ENCODE assay signal across 31 cellular contexts in the genomic region with DNA sequence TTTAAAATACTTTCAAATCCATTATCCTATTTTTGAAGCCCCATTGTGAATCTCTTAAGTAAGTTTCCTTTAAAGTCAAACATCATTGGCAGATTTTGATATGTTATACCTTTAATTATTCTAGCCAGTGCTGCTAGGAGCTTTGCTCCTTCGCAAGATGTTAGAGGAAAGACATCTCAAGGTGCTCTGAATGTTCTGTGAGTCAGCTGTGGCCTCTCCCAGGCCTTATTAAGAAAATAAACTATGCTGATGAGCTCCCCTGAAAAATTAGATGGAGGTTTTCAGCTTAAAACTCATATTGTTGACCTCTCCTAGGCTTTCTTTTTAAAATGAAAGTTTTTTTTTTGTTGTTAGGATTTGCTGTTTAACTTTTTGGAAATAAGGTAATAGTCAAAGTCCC.
"Had no signal": no experiment of that assay in that cellular context is flagged by ENCODE, and none has a peak within 500 bp of the region (broad histone marks: within the 10 kb centered on the region; RNA-seq: fewer than 3 reads in every experiment).

No MANE protein-coding gene starts in this region.

- H3K4me3 ChIP-seq: adrenal gland, body of pancreas had no signal

- H3K4me3 Mint-ChIP-seq: activated B cell treated with CpG ODN at 0.5 μM for 24 hours; activated CD8-positive, alpha-beta T cell treated with anti-CD3 and anti-CD28 coated beads for 36 hours; activated naive CD4-positive, alpha-beta T cell treated with anti-CD3 and anti-CD28 coated beads, Interleukin-2, amount 50 U/mL, for 24 hours; activated naive CD8-positive, alpha-beta T cell treated with anti-CD3 and anti-CD28 coated beads for 36 hours; activated naive CD8-positive, alpha-beta T cell treated with anti-CD3 and anti-CD28 coated beads, Interleukin-2, amount 50 U/mL, for 24 hours; activated T-cell treated with anti-CD3 and anti-CD28 coated beads, Interleukin-2, amount 50 U/mL, for 4 hours; activated T-helper 17 cell treated with anti-CD3 and anti-CD28 coated beads, Interleukin-2, amount 50 U/mL, for 72 hours; T-helper 17 cell; T-helper 2 cell treated with Interferon-gamma antibody and Interleukin-4, amounts not matched to agents 5 μg/mL and 100 μg/mL, for 36 hours had no signal

- H3K27ac ChIP-seq: adrenal gland, WERI-Rb-1 had no signal

- H3K9me3 Mint-ChIP-seq: activated B cell treated with CpG ODN at 0.5 μM for 24 hours; activated CD8-positive, alpha-beta T cell treated with anti-CD3 and anti-CD28 coated beads for 36 hours; activated naive CD4-positive, alpha-beta T cell treated with anti-CD3 and anti-CD28 coated beads, Interleukin-2, amount 50 U/mL, for 24 hours; activated naive CD8-positive, alpha-beta T cell treated with anti-CD3 and anti-CD28 coated beads for 36 hours; activated naive CD8-positive, alpha-beta T cell treated with anti-CD3 and anti-CD28 coated beads, Interleukin-2, amount 50 U/mL, for 24 hours; activated T-cell treated with anti-CD3 and anti-CD28 coated beads, Interleukin-2, amount 50 U/mL, for 4 hours; activated T-helper 17 cell treated with anti-CD3 and anti-CD28 coated beads, Interleukin-2, amount 50 U/mL, for 72 hours; T-helper 2 cell treated with Interferon-gamma antibody and Interleukin-4, amounts not matched to agents 5 μg/mL and 100 μg/mL, for 36 hours had no signal

- DNase-seq: activated B cell treated with CpG ODN at 0.5 μM for 24 hours; activated CD4-positive, alpha-beta T cell treated with anti-CD3 and anti-CD28 coated beads for 48 hours; activated CD4-positive, alpha-beta T cell treated with anti-CD3 and anti-CD28 coated beads, Interleukin-2, amount 50 U/mL, for 1 hour; activated CD4-positive, alpha-beta T cell treated with anti-CD3 and anti-CD28 coated beads, Interleukin-2, amount 50 U/mL, for 48 hours; activated CD8-positive, alpha-beta memory T cell treated with anti-CD3 and anti-CD28 coated beads for 24 hours; activated CD8-positive, alpha-beta T cell treated with anti-CD3 and anti-CD28 coated beads for 36 hours; activated effector memory CD4-positive, alpha-beta T cell treated with Interleukin-2 at 50 U/mL for 16 hours; activated gamma-delta T cell treated with Interleukin-2 at 50 U/mL for 16 hours; activated naive CD4-positive, alpha-beta T cell treated with Interleukin-2 at 50 U/mL for 16 hours; activated naive CD8-positive, alpha-beta T cell treated with anti-CD3 and anti-CD28 coated beads for 36 hours; activated naive CD8-positive, alpha-beta T cell treated with anti-CD3 and anti-CD28 coated beads, Interleukin-2, amount 50 U/mL, for 24 hours; activated T-cell treated with anti-CD3 and anti-CD28 coated beads, Interleukin-2, amount 50 U/mL, for 4 hours; adrenal gland; amygdala; aorta; caudate nucleus; effector CD8-positive, alpha-beta T cell; head of caudate nucleus; T-helper 1 cell; T-helper 17 cell; T1000; WERI-Rb-1 had no signal

- FAIRE-seq: colon, endometrium, endothelial cell of umbilical vein had no signal

- H3K36me3 ChIP-seq: adrenal gland, WERI-Rb-1 had no signal

- H3K9me3 ChIP-seq: adrenal gland, body of pancreas had no signal

- H3K4me1 Mint-ChIP-seq: activated B cell treated with CpG ODN at 0.5 μM for 24 hours had no signal

- H3K27me3 Mint-ChIP-seq: activated B cell treated with CpG ODN at 0.5 μM for 24 hours; activated CD8-positive, alpha-beta T cell treated with anti-CD3 and anti-CD28 coated beads for 36 hours; activated naive CD4-positive, alpha-beta T cell treated with anti-CD3 and anti-CD28 coated beads, Interleukin-2, amount 50 U/mL, for 24 hours; activated naive CD8-positive, alpha-beta T cell treated with anti-CD3 and anti-CD28 coated beads for 36 hours; activated naive CD8-positive, alpha-beta T cell treated with anti-CD3 and anti-CD28 coated beads, Interleukin-2, amount 50 U/mL, for 24 hours; activated T-helper 17 cell treated with anti-CD3 and anti-CD28 coated beads, Interleukin-2, amount 50 U/mL, for 72 hours; T-helper 17 cell had no signal

- H3K27me3 ChIP-seq: adrenal gland, body of pancreas had no signal

- ATAC-seq: activated CD4-positive, CD25-positive, alpha-beta regulatory T cell treated with anti-CD3 and anti-CD28 coated beads, Interleukin-2, amount 50 U/mL, for 24 hours; activated CD8-positive, alpha-beta T cell treated with anti-CD3 and anti-CD28 coated beads for 36 hours; activated naive CD8-positive, alpha-beta T cell treated with anti-CD3 and anti-CD28 coated beads, Interleukin-2, amount 50 U/mL, for 24 hours; activated T-cell treated with anti-CD3 and anti-CD28 coated beads, Interleukin-2, amount 50 U/mL, for 4 hours; activated T-helper 17 cell treated with anti-CD3 and anti-CD28 coated beads, Interleukin-2, amount 50 U/mL, for 72 hours; body of pancreas; esophagus mucosa; T-helper 17 cell had no signal

- H3K27ac Mint-ChIP-seq: activated B cell treated with CpG ODN at 0.5 μM for 24 hours; activated CD8-positive, alpha-beta T cell treated with anti-CD3 and anti-CD28 coated beads for 36 hours; activated naive CD4-positive, alpha-beta T cell treated with anti-CD3 and anti-CD28 coated beads, Interleukin-2, amount 50 U/mL, for 24 hours; activated naive CD8-positive, alpha-beta T cell treated with anti-CD3 and anti-CD28 coated beads for 36 hours; activated naive CD8-positive, alpha-beta T cell treated with anti-CD3 and anti-CD28 coated beads, Interleukin-2, amount 50 U/mL, for 24 hours; activated T-helper 17 cell treated with anti-CD3 and anti-CD28 coated beads, Interleukin-2, amount 50 U/mL, for 72 hours; T-helper 17 cell; T-helper 2 cell treated with Interferon-gamma antibody and Interleukin-4, amounts not matched to agents 5 μg/mL and 100 μg/mL, for 36 hours had no signal
